2 cellular contexts compared by ENCODE assay signal in genomic region chr1:239617259-239617658, GRCh38.
TF ChIP-seq lines count a peak whose summit lies in the region.

No MANE protein-coding gene starts in this region.

TF ChIP-seq in SK-N-SH treated with all-trans-retinoic acid at 6 μM for 48 hours, 23 proteins besides CTCF, POLR2A, EP300 and RAD21 (continued from another document):
- TF ChIP-seq, protein P1, sequence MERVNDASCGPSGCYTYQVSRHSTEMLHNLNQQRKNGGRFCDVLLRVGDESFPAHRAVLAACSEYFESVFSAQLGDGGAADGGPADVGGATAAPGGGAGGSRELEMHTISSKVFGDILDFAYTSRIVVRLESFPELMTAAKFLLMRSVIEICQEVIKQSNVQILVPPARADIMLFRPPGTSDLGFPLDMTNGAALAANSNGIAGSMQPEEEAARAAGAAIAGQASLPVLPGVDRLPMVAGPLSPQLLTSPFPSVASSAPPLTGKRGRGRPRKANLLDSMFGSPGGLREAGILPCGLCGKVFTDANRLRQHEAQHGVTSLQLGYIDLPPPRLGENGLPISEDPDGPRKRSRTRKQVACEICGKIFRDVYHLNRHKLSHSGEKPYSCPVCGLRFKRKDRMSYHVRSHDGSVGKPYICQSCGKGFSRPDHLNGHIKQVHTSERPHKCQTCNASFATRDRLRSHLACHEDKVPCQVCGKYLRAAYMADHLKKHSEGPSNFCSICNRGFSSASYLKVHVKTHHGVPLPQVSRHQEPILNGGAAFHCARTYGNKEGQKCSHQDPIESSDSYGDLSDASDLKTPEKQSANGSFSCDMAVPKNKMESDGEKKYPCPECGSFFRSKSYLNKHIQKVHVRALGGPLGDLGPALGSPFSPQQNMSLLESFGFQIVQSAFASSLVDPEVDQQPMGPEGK (CRISPR knock-in tag; IDR thresholded peaks at IDR 0.05; ENCODE audit: borderline replicate concordance) = no peak
- TF ChIP-seq ESRRG (CRISPR knock-in tag; IDR thresholded peaks at IDR 0.05) = no peak

TF ChIP-seq in SK-N-SH, 30 proteins besides CTCF, POLR2A, EP300 and RAD21 (continued from another document):
- TF ChIP-seq REST (IDR thresholded peaks at IDR 0.05; ENCODE audit: low read depth, low read length) (no peak), POLR2AphosphoS5 (IDR thresholded peaks at IDR 0.05; ENCODE audit: low read depth, low read length) (no peak), NRF1 (IDR thresholded peaks at IDR 0.05; ENCODE audit: low read depth, low read length) (no peak), TCF12 (IDR thresholded peaks at IDR 0.05) (no peak), ELF1 (IDR thresholded peaks at IDR 0.05) (no peak), YY1 (IDR thresholded peaks at IDR 0.05; ENCODE audit: low read depth) (no peak), EZH2phosphoT487 (IDR thresholded peaks at IDR 0.05; ENCODE audit: borderline replicate concordance, low read depth) (no peak), MAX (IDR thresholded peaks at IDR 0.05; ENCODE audit: low read depth) (no peak)
- TF ChIP-seq, protein P2, sequence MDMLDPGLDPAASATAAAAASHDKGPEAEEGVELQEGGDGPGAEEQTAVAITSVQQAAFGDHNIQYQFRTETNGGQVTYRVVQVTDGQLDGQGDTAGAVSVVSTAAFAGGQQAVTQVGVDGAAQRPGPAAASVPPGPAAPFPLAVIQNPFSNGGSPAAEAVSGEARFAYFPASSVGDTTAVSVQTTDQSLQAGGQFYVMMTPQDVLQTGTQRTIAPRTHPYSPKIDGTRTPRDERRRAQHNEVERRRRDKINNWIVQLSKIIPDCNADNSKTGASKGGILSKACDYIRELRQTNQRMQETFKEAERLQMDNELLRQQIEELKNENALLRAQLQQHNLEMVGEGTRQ (IDR thresholded peaks at IDR 0.05; ENCODE audit: borderline replicate concordance, low read depth, low read length) = no peak
